8 cellular contexts compared by ENCODE assay signal in genomic region chr4:184792950-184793555, GRCh38. TPM values are rescaled to one million over a fixed set of nuclear protein-coding genes. Genes with fewer than 3 reads are reported as not detected.
A peak's percentile ranks its signal among the peaks of the same experiment; 100 is the strongest.
DNase-seq lines count a peak whose midpoint lies in the region; ATAC-seq and TF ChIP-seq lines count a peak whose summit lies in the region.

No MANE protein-coding gene starts in this region.

- H3K27ac Mint-ChIP-seq in CD4-positive, alpha-beta T cell, result no peak overlapping the region
- no peak overlapping the region for H3K27ac Mint-ChIP-seq in activated naive CD4-positive, alpha-beta T cell treated with anti-CD3 and anti-CD28 coated beads, Interleukin-2, amount 10 ng/mL, durations not matched to agents 7 days and 5 days
- H3K27ac Mint-ChIP-seq in stimulated activated effector memory CD8-positive, alpha-beta T cell treated with anti-CD3 and anti-CD28 coated beads, Interleukin-12 subunit alpha, Interleukin-12 subunit beta, amount 100 ng/mL, for 72 hours, result peak overlapping the region; percentile 43

- H3K4me3 Mint-ChIP-seq in CD4-positive, alpha-beta T cell, result no peak overlapping the region
- no peak overlapping the region for H3K4me3 Mint-ChIP-seq in activated naive CD4-positive, alpha-beta T cell treated with anti-CD3 and anti-CD28 coated beads, Interleukin-2, amount 10 ng/mL, durations not matched to agents 7 days and 5 days
- H3K4me3 Mint-ChIP-seq in stimulated activated effector memory CD8-positive, alpha-beta T cell treated with anti-CD3 and anti-CD28 coated beads, Interleukin-12 subunit alpha, Interleukin-12 subunit beta, amount 100 ng/mL, for 72 hours, result no peak overlapping the region

- ATAC-seq in CD4-positive, alpha-beta T cell (ENCODE audit: poor library complexity), result peak; percentile 69
- peak; percentile 96 for ATAC-seq in stimulated activated effector memory CD8-positive, alpha-beta T cell treated with anti-CD3 and anti-CD28 coated beads, Interleukin-12 subunit alpha, Interleukin-12 subunit beta, amount 100 ng/mL, for 72 hours
- ATAC-seq in GM19395 (IDR thresholded peaks at IDR 0.05; ENCODE audit: unreplicated experiment), result no peak

- CTCF ChIA-PET in CD4-positive, alpha-beta T cell (lab: Charles Lee), result interaction anchor here (1.3 kb wide), 1 partner anchor 24 kb away, joined by 3 read pairs; no protein-coding TSS in a partner anchor
- CTCF ChIA-PET in activated naive CD4-positive, alpha-beta T cell treated with anti-CD3 and anti-CD28 coated beads, Interleukin-2, amount 10 ng/mL, durations not matched to agents 7 days and 5 days (lab: Charles Lee), result interaction anchor here (1.4 kb wide), 1 partner anchor 47 kb away, joined by 5 read pairs; no protein-coding TSS in a partner anchor

- no peaks in the 10 kb centered on the region for H3K27me3 ChIP-seq in CD4-positive, alpha-beta T cell (ENCODE audit: control insufficient read depth, insufficient read depth, low read length)

- no peak for TF ChIP-seq CTCF in CD4-positive, alpha-beta T cell (IDR thresholded peaks at IDR 0.05)

- no peaks in the 10 kb centered on the region for H3K9me3 Mint-ChIP-seq in CD4-positive, alpha-beta T cell
- no peaks in the 10 kb centered on the region for H3K9me3 Mint-ChIP-seq in activated naive CD4-positive, alpha-beta T cell treated with anti-CD3 and anti-CD28 coated beads, Interleukin-2, amount 10 ng/mL, durations not matched to agents 7 days and 5 days
- H3K9me3 Mint-ChIP-seq in stimulated activated effector memory CD8-positive, alpha-beta T cell treated with anti-CD3 and anti-CD28 coated beads, Interleukin-12 subunit alpha, Interleukin-12 subunit beta, amount 100 ng/mL, for 72 hours, result no peaks in the 10 kb centered on the region

- H3K4me1 Mint-ChIP-seq in CD4-positive, alpha-beta T cell (ENCODE audit: low read depth), result peaks cover 22% of the 10 kb centered on the region
- H3K4me1 Mint-ChIP-seq in activated naive CD4-positive, alpha-beta T cell treated with anti-CD3 and anti-CD28 coated beads, Interleukin-2, amount 10 ng/mL, durations not matched to agents 7 days and 5 days, result peaks cover 30% of the 10 kb centered on the region
- peaks cover 26% of the 10 kb centered on the region for H3K4me1 Mint-ChIP-seq in stimulated activated effector memory CD8-positive, alpha-beta T cell treated with anti-CD3 and anti-CD28 coated beads, Interleukin-12 subunit alpha, Interleukin-12 subunit beta, amount 100 ng/mL, for 72 hours

- POLR2A ChIA-PET in CD4-positive, alpha-beta T cell (lab: Charles Lee), result interaction anchor here (1.4 kb wide), 1 partner anchor 10 kb away, joined by 3 read pairs; no protein-coding TSS in a partner anchor

- no peak overlapping the region for H3K27ac ChIP-seq in CD4-positive, alpha-beta T cell (ENCODE audit: low read depth, low read length)

- intact Hi-C loops in CD4-positive, alpha-beta T cell (cut with DNase I, micrococcal nuclease), result no loop called here

- no peaks in the 10 kb centered on the region for H3K9me3 ChIP-seq in CD4-positive, alpha-beta T cell (ENCODE audit: control insufficient read depth, low read length)

- peaks cover 26% of the 10 kb centered on the region for H3K36me3 Mint-ChIP-seq in CD4-positive, alpha-beta T cell (ENCODE audit: low read depth)
- H3K36me3 Mint-ChIP-seq in activated naive CD4-positive, alpha-beta T cell treated with anti-CD3 and anti-CD28 coated beads, Interleukin-2, amount 10 ng/mL, durations not matched to agents 7 days and 5 days, result peaks cover 12% of the 10 kb centered on the region
- H3K36me3 Mint-ChIP-seq in stimulated activated effector memory CD8-positive, alpha-beta T cell treated with anti-CD3 and anti-CD28 coated beads, Interleukin-12 subunit alpha, Interleukin-12 subunit beta, amount 100 ng/mL, for 72 hours, result peaks cover 10% of the 10 kb centered on the region

- DNase-seq in CD4-positive, alpha-beta T cell, result peak in 5 of 10 experiments; percentile 9 to 24 (median 21)
- DNase-seq in NOMO-1 treated with DMSO at 0.1 percent for 48 hours (lab: John Stamatoyannopoulos, UW; ENCODE audit: unreplicated experiment) (peak; percentile 89), kidney glomerular epithelial cell (lab: John Stamatoyannopoulos, UW) (peak; percentile 86), NCI-H446 (lab: John Stamatoyannopoulos, UW) (no peak), NCI-H526 treated with DMSO at 0.1 percent for 48 hours (lab: John Stamatoyannopoulos, UW) (no peak)
- DNase-seq in activated naive CD4-positive, alpha-beta T cell treated with anti-CD3 and anti-CD28 coated beads, Interleukin-2, amount 10 ng/mL, durations not matched to agents 7 days and 5 days, result peak; percentile 32
- DNase-seq in stimulated activated effector memory CD8-positive, alpha-beta T cell treated with anti-CD3 and anti-CD28 coated beads, Interleukin-12 subunit alpha, Interleukin-12 subunit beta, amount 100 ng/mL, for 72 hours (ENCODE audit: low spot score in 2 of 2), result no peak

- H3K27me3 Mint-ChIP-seq in CD4-positive, alpha-beta T cell, result no peaks in the 10 kb centered on the region
- peaks cover 9% of the 10 kb centered on the region for H3K27me3 Mint-ChIP-seq in activated naive CD4-positive, alpha-beta T cell treated with anti-CD3 and anti-CD28 coated beads, Interleukin-2, amount 10 ng/mL, durations not matched to agents 7 days and 5 days

RNA-seq across cellular contexts. Expression of gene ACSL1, which starts 32.7 kb away (rescaled TPM):
- 10 to 100 TPM; 12.4 to 12.5 TPM for total RNA-seq in CD4-positive, alpha-beta T cell

RNA-seq across cellular contexts. Expression of gene CENPU, which starts 59.2 kb away (rescaled TPM):
- total RNA-seq in CD4-positive, alpha-beta T cell, result 1 to 10 TPM; 1.9 to 2.8 TPM

Comparison
In these comparisons a context has a peak if more than half of its experiments do, and no peak if none do; other contexts are left out.
1. DNase-seq: peak in NOMO-1 treated with DMSO at 0.1 percent for 48 hours (single experiment), activated naive CD4-positive, alpha-beta T cell treated with anti-CD3 and anti-CD28 coated beads, Interleukin-2, amount 10 ng/mL, durations not matched to agents 7 days and 5 days (single experiment) and kidney glomerular epithelial cell (single experiment); none in stimulated activated effector memory CD8-positive, alpha-beta T cell treated with anti-CD3 and anti-CD28 coated beads, Interleukin-12 subunit alpha, Interleukin-12 subunit beta, amount 100 ng/mL, for 72 hours (0 of 2), NCI-H446 (0 of 2) and NCI-H526 treated with DMSO at 0.1 percent for 48 hours (single experiment).